ENCODE assay signal across 1 cellular context in the genomic region with DNA sequence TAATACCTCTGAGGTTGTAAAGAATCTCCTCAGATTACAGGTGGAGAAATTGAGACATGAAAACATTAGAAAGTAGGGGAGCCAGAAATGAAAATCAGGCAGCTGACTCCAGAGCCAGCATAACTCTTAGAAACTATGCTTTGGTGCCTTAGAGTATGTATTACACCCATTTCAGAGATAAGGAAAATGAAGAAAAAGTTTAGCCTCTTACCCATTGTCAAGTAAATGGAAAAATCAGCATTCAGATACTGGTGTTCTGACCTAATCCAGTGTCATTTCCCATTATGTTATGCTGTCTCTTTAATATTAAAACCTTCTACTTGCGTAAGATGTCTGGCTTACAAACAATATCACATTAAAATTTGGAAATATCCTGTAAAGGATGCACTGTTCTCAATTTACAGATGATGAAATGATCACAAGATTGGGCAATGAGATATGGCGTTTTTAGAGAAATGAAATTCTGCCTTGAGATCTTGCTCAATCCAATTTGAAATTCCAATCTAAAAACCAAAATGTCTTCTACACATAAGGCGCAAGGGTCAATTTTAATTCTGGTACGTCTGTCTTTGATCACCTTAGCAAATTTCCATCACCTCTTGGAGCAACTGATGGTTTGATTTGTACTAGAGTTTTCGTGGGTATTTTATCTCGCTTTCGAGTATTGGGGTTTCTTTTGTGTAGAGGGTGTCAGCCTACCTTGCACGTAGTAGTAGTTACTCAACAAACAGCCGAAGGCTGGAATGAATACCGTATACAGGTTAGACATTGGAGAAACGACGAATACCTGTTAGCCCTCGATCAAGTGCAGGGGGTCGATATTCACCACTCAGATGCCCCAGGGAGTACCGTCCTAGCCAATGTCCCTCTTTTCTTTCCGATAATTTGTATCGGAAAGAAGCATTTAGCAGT.
TF ChIP-seq lines count a peak whose summit lies in the region.

No MANE protein-coding gene starts in this region.

TF ChIP-seq in endothelial cell of umbilical vein, 7 proteins besides CTCF, POLR2A, EP300 and RAD21:
- TF ChIP-seq POLR2AphosphoS5 (IDR thresholded peaks at IDR 0.05; ENCODE audit: insufficient read depth, low read depth, low read length): no peak
- TF ChIP-seq MYC (IDR thresholded peaks at IDR 0.05; ENCODE audit: low read depth, low read length): no peak
- no peak for TF ChIP-seq GATA2 (IDR thresholded peaks at IDR 0.05; ENCODE audit: insufficient read depth, insufficient read length, low read depth, low read length)
- no peak for TF ChIP-seq JUN (IDR thresholded peaks at IDR 0.05; ENCODE audit: borderline replicate concordance, insufficient read depth, insufficient read length, low read depth)
- TF ChIP-seq EZH2 (IDR thresholded peaks at IDR 0.05; ENCODE audit: borderline replicate concordance, low read depth, low read length, severe bottlenecking): no peak
- TF ChIP-seq, protein P1, sequence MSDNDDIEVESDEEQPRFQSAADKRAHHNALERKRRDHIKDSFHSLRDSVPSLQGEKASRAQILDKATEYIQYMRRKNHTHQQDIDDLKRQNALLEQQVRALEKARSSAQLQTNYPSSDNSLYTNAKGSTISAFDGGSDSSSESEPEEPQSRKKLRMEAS (IDR thresholded peaks at IDR 0.05; ENCODE audit: insufficient read depth, insufficient read length): no peak
- TF ChIP-seq FOS (IDR thresholded peaks at IDR 0.05; ENCODE audit: borderline replicate concordance, insufficient read depth, low read length): no peak
